In the genomic region with DNA sequence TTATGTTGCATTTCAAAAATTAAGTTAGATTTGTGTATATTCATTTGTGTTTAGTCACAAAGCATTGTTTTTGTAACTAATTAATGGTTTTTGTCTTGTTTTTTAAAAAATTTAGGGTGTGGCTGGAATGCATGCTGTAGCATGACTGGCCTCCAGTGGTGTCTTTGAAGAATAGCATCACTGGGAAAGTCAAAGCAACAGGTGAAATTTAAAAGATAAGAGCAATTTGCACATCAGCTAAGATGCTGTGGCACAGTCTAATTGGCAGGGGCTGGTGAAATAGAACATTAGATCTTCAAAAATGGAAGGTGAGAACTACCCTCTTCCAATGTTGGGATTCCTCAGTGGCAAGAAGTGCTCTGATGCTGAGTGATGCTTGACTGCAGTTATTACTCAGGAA, we compare ENCODE assay signal across 8 cellular contexts. TPM values are rescaled to one million over a fixed set of nuclear protein-coding genes. Genes with fewer than 3 reads are reported as not detected.
A peak's percentile ranks its signal among the peaks of the same experiment; 100 is the strongest.
DNase-seq lines count a peak whose midpoint lies in the region; ATAC-seq, FAIRE-seq and TF ChIP-seq lines count a peak whose summit lies in the region.

No MANE protein-coding gene starts in this region.

- ATAC-seq in heart left ventricle, result no peak
- ATAC-seq in left ventricle myocardium superior, result no peak
- no peak for ATAC-seq in upper lobe of right lung
- no peak for ATAC-seq in GM19455 (IDR thresholded peaks at IDR 0.05; ENCODE audit: unreplicated experiment)
- no peak for ATAC-seq in pancreas

- H3K27me3 ChIP-seq in heart left ventricle (no peaks in the 10 kb centered on the region), esophagus muscularis mucosa (no peaks in the 10 kb centered on the region), upper lobe of right lung (no peaks in the 10 kb centered on the region), pancreas (peaks cover 0 to 9% (median 0%) of the 10 kb centered on the region in 4 donors)

- no peak overlapping the region for H3K4me3 ChIP-seq in heart left ventricle
- H3K4me3 ChIP-seq in esophagus muscularis mucosa, result no peak overlapping the region
- H3K4me3 ChIP-seq in upper lobe of right lung, result no peak overlapping the region
- H3K4me3 ChIP-seq in pancreas, result no peak overlapping the region

- H3K27ac ChIP-seq in heart left ventricle (no peak overlapping the region), esophagus muscularis mucosa (replicated peaks in 1 of 4) (no peak overlapping the region), upper lobe of right lung (no peak overlapping the region), pancreas (no peak overlapping the region)

- H3K4me1 ChIP-seq in heart left ventricle, result no peaks in the 10 kb centered on the region
- H3K4me1 ChIP-seq in esophagus muscularis mucosa, result no peaks in the 10 kb centered on the region
- no peaks in the 10 kb centered on the region for H3K4me1 ChIP-seq in upper lobe of right lung
- H3K4me1 ChIP-seq in pancreas, result no peaks in the 10 kb centered on the region

- TF ChIP-seq CTCF in heart left ventricle (IDR thresholded peaks at IDR 0.05) (peak; percentile 34 to 68 (median 55)), esophagus muscularis mucosa (IDR thresholded peaks at IDR 0.05) (peak; percentile 33 to 62 (median 40)), upper lobe of right lung (IDR thresholded peaks at IDR 0.05) (peak; percentile 46), pancreas (IDR thresholded peaks at IDR 0.05) (peak in 2 of 4 donors; percentile 14 to 28)

- DNase-seq in heart left ventricle (no peak), left ventricle myocardium superior (no peak), NCI-H748 (lab: John Stamatoyannopoulos, UW; ENCODE audit: unreplicated experiment) (peak; percentile 46), esophagus muscularis mucosa (ENCODE audit: extremely low spot score) (no peak), upper lobe of right lung (no peak), T-helper 2 cell (no peak), pancreas (no peak)

- no peaks in the 10 kb centered on the region for H3K9me3 ChIP-seq in heart left ventricle
- H3K9me3 ChIP-seq in esophagus muscularis mucosa, result no peaks in the 10 kb centered on the region
- no peaks in the 10 kb centered on the region for H3K9me3 ChIP-seq in upper lobe of right lung
- H3K9me3 ChIP-seq in pancreas, result no peaks in the 10 kb centered on the region

- H3K36me3 ChIP-seq in heart left ventricle, result no peaks in the 10 kb centered on the region
- no peaks in the 10 kb centered on the region for H3K36me3 ChIP-seq in esophagus muscularis mucosa
- H3K36me3 ChIP-seq in upper lobe of right lung, result no peaks in the 10 kb centered on the region
- no peaks in the 10 kb centered on the region for H3K36me3 ChIP-seq in pancreas

- TF ChIP-seq EP300 in esophagus muscularis mucosa (IDR thresholded peaks at IDR 0.05), result no peak

- TF ChIP-seq POLR2A in heart left ventricle (IDR thresholded peaks at IDR 0.05) (no peak), esophagus muscularis mucosa (IDR thresholded peaks at IDR 0.05; ENCODE audit: low read depth) (no peak)

- intact Hi-C loops in heart left ventricle (cut with DNase I), result loop anchor here in 3 of 10 donors (5.0 to 10.0 kb wide), 3 partner anchors 140 to 460 kb away; a partner anchor contains a TSS
- intact Hi-C loops in left ventricle myocardium superior (cut with micrococcal nuclease), result no loop called here
- intact Hi-C loops in esophagus muscularis mucosa (cut with DNase I), result no loop called here
- intact Hi-C loops in upper lobe of right lung (cut with DNase I), result no loop called here
- intact Hi-C loops in pancreas (cut with DNase I), result no loop called here

- FAIRE-seq in pancreas (lab: Jason Lieb, UNC), result no peak

RNA-seq across cellular contexts. Expression of a gene that starts 45.3 kb away (rescaled TPM):
- total RNA-seq in heart left ventricle (100 to 1,000 TPM; 209 to 351 (median 274) TPM), left ventricle myocardium superior (350 TPM), esophagus muscularis mucosa (10 to 100 TPM; 76.8 to 88.0 (median 82.8) TPM), upper lobe of right lung (12.0 TPM), pancreas (1 to 10 TPM; 1.3 to 4.2 (median 3.0) TPM)
- polyA plus RNA-seq in heart left ventricle (10 to 100 TPM; 30.7 to 58.1 TPM), pancreas (1 to 10 TPM; 1.0 to 3.1 TPM)
